Comparison of ENCODE assay signal across 15 cellular contexts in the genomic region with DNA sequence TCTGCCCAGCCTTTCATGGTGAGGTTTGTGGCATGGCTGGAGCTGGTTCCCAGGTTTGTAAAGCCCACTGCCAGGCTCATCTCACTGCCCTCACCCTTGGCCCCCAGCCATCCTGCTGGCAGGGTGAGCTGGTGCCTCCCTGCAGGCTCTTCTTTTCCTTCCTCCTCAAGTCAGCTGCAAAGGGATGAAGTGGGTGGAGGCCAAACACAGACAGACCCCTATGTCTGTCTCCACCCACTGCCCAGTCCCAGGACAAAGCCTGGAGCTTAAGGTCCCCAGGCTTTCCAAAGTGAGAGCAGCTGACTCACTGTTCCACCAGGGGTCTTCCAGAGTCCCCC.
DNase-seq lines count a peak whose midpoint lies in the region; ATAC-seq lines count a peak whose summit lies in the region.
"Had no signal": no experiment of that assay in that cellular context is flagged by ENCODE, and none has a peak within 500 bp of the region (broad histone marks: within the 10 kb centered on the region; RNA-seq: fewer than 3 reads in every experiment).

No MANE protein-coding gene starts in this region.

- DNase-seq in H7 (peak; percentile 49), Kasumi-1 (lab: John Stamatoyannopoulos, UW) (no peak)
- no peak for DNase-seq in activated naive CD4-positive, alpha-beta T cell (lab: John Stamatoyannopoulos, UW)
- DNase-seq: activated CD4-positive, alpha-beta T cell treated with anti-CD3 and anti-CD28 coated beads for 48 hours; activated T-cell treated with anti-CD3 and anti-CD28 coated beads for 4 hours; dermis blood vessel endothelial cell; mesendoderm; NCI-H2029 treated with DMSO at 0.1 percent for 48 hours; NCI-H526 treated with DMSO at 0.1 percent for 48 hours; stimulated activated CD4-positive, alpha-beta T cell treated with anti-CD3 and anti-CD28 coated beads, Interleukin-1b, Interleukin-23, amount 100 ng/mL, for 48 hours had no signal

- H3K27ac ChIP-seq in esophagus (ENCODE audit: low read depth in 2 of 2, low read length in 1 of 2): peak overlapping the region; percentile 80 to 89
- peak overlapping the region; percentile 57 to 71 for H3K27ac ChIP-seq in mucosa of rectum (ENCODE audit: low read depth in 2 of 2, low read length in 2 of 2)
- peak overlapping the region; percentile 99 for H3K27ac ChIP-seq in stomach smooth muscle (ENCODE audit: low read length)

- ATAC-seq in HG03108 (IDR thresholded peaks at IDR 0.05; ENCODE audit: unreplicated experiment) (no peak), HG03039 (IDR thresholded peaks at IDR 0.05; ENCODE audit: unreplicated experiment) (no peak)

- no peaks in the 10 kb centered on the region for H3K9me3 ChIP-seq in esophagus (ENCODE audit: control insufficient read depth in 2 of 2, insufficient read depth in 1 of 2, low read depth in 1 of 2, low read length in 1 of 2)
- H3K9me3 ChIP-seq in mucosa of rectum (ENCODE audit: control insufficient read depth in 2 of 2, low read length in 2 of 2): no peaks in the 10 kb centered on the region
- no peaks in the 10 kb centered on the region for H3K9me3 ChIP-seq in stomach smooth muscle (ENCODE audit: control insufficient read depth in 2 of 2, low read length in 2 of 2)

- no peak overlapping the region for H3K4me3 ChIP-seq in H7 (ENCODE audit: insufficient read depth, low read depth, low read length)
- no peak overlapping the region for H3K4me3 ChIP-seq in esophagus (ENCODE audit: low read depth in 1 of 2, low read length in 2 of 2)
- H3K4me3 ChIP-seq in mucosa of rectum (ENCODE audit: low read length in 2 of 2): no peak overlapping the region
- peak overlapping the region in 1 of 2 donors; percentile 61 for H3K4me3 ChIP-seq in stomach smooth muscle (ENCODE audit: low read length in 2 of 2)

- no peak overlapping the region for H3K9ac ChIP-seq in mucosa of rectum (ENCODE audit: low read depth in 1 of 2, low read length in 2 of 2)
- peak overlapping the region; percentile 18 to 47 for H3K9ac ChIP-seq in stomach smooth muscle (ENCODE audit: low read length in 2 of 2)

- peaks cover 10 to 28% of the 10 kb centered on the region in 2 donors for H3K4me1 ChIP-seq in esophagus (ENCODE audit: control insufficient read depth in 2 of 2, insufficient read depth in 2 of 2, low read length in 1 of 2)
- peaks cover 20 to 29% of the 10 kb centered on the region in 2 donors for H3K4me1 ChIP-seq in mucosa of rectum (ENCODE audit: control insufficient read depth in 2 of 2, insufficient read depth in 2 of 2, low read length in 2 of 2)
- H3K4me1 ChIP-seq in stomach smooth muscle (ENCODE audit: control insufficient read depth, insufficient read depth, low read length): peaks cover 99% of the 10 kb centered on the region

- H3K27me3 ChIP-seq in H7 (ENCODE audit: control insufficient read depth, insufficient read depth, low read length) (peaks cover 2% of the 10 kb centered on the region), esophagus (ENCODE audit: control insufficient read depth in 1 of 2, insufficient read depth in 2 of 2, low read length in 2 of 2) (no peaks in the 10 kb centered on the region), mucosa of rectum (ENCODE audit: control insufficient read depth in 2 of 2, insufficient read depth in 2 of 2, low read length in 2 of 2) (no peaks in the 10 kb centered on the region), stomach smooth muscle (ENCODE audit: control insufficient read depth in 1 of 2, insufficient read depth in 2 of 2, low read length in 2 of 2) (no peaks in the 10 kb centered on the region)

- H3K36me3 ChIP-seq in H7 (replicated peaks; ENCODE audit: control insufficient read depth, insufficient read depth, low read length): no peaks in the 10 kb centered on the region
- H3K36me3 ChIP-seq in esophagus (ENCODE audit: control insufficient read depth in 2 of 2, insufficient read depth in 2 of 2, low read length in 1 of 2): no peaks in the 10 kb centered on the region
- no peaks in the 10 kb centered on the region for H3K36me3 ChIP-seq in mucosa of rectum (ENCODE audit: control insufficient read depth in 2 of 2, insufficient read depth in 2 of 2, low read length in 2 of 2)
- H3K36me3 ChIP-seq in stomach smooth muscle (ENCODE audit: control insufficient read depth in 2 of 2, insufficient read depth in 2 of 2, low read length in 2 of 2): peaks cover 18 to 22% of the 10 kb centered on the region in 2 donors

Comparison
In these comparisons a context has a peak if more than half of its experiments do, and no peak if none do; other contexts are left out.
1. H3K9ac ChIP-seq: peak in stomach smooth muscle (2 of 2); none in mucosa of rectum (0 of 2).
2. Peak in every context shown above with its lines, with median percentiles within 50 percentile points of each other: H3K27ac ChIP-seq.